1 cellular context compared by ENCODE assay signal in genomic region chr12:93430280-93430679, GRCh38.
A peak's percentile ranks its signal among the peaks of the same experiment; 100 is the strongest.
TF ChIP-seq lines count a peak whose summit lies in the region.

No MANE protein-coding gene starts in this region.

TF ChIP-seq in K562, 482 proteins besides CTCF, POLR2A, EP300 and RAD21:
- TF ChIP-seq FOXJ3 (CRISPR knock-in tag; IDR thresholded peaks at IDR 0.05) (no peak), FUS (optimal IDR thresholded peaks at IDR 0.05; ENCODE audit: low read depth, low read length) (no peak), ZNF583 (CRISPR knock-in tag; IDR thresholded peaks at IDR 0.05) (no peak), ZNF316 (IDR thresholded peaks at IDR 0.05) (peak; percentile 51; the same call in 1 of the 2 replicates), NCOR1 (IDR thresholded peaks at IDR 0.05) (no peak), KDM1A (IDR thresholded peaks at IDR 0.05) (no peak), C11orf30 (IDR thresholded peaks at IDR 0.05; ENCODE audit: low read depth) (peak; percentile 31; the same call in 1 of the 2 replicates), CHD2 (IDR thresholded peaks at IDR 0.05; ENCODE audit: low read depth, low read length) (no peak)
- TF ChIP-seq, protein P1, sequence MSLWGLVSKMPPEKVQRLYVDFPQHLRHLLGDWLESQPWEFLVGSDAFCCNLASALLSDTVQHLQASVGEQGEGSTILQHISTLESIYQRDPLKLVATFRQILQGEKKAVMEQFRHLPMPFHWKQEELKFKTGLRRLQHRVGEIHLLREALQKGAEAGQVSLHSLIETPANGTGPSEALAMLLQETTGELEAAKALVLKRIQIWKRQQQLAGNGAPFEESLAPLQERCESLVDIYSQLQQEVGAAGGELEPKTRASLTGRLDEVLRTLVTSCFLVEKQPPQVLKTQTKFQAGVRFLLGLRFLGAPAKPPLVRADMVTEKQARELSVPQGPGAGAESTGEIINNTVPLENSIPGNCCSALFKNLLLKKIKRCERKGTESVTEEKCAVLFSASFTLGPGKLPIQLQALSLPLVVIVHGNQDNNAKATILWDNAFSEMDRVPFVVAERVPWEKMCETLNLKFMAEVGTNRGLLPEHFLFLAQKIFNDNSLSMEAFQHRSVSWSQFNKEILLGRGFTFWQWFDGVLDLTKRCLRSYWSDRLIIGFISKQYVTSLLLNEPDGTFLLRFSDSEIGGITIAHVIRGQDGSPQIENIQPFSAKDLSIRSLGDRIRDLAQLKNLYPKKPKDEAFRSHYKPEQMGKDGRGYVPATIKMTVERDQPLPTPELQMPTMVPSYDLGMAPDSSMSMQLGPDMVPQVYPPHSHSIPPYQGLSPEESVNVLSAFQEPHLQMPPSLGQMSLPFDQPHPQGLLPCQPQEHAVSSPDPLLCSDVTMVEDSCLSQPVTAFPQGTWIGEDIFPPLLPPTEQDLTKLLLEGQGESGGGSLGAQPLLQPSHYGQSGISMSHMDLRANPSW (CRISPR knock-in tag; IDR thresholded peaks at IDR 0.05) = no peak
- TF ChIP-seq, protein P2, sequence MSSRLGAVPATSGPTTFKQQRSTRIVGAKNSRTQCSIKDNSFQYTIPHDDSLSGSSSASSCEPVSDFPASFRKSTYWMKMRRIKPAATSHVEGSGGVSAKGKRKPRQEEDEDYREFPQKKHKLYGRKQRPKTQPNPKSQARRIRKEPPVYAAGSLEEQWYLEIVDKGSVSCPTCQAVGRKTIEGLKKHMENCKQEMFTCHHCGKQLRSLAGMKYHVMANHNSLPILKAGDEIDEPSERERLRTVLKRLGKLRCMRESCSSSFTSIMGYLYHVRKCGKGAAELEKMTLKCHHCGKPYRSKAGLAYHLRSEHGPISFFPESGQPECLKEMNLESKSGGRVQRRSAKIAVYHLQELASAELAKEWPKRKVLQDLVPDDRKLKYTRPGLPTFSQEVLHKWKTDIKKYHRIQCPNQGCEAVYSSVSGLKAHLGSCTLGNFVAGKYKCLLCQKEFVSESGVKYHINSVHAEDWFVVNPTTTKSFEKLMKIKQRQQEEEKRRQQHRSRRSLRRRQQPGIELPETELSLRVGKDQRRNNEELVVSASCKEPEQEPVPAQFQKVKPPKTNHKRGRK (tag; IDR thresholded peaks at IDR 0.05) = no peak
